In the genomic region with DNA sequence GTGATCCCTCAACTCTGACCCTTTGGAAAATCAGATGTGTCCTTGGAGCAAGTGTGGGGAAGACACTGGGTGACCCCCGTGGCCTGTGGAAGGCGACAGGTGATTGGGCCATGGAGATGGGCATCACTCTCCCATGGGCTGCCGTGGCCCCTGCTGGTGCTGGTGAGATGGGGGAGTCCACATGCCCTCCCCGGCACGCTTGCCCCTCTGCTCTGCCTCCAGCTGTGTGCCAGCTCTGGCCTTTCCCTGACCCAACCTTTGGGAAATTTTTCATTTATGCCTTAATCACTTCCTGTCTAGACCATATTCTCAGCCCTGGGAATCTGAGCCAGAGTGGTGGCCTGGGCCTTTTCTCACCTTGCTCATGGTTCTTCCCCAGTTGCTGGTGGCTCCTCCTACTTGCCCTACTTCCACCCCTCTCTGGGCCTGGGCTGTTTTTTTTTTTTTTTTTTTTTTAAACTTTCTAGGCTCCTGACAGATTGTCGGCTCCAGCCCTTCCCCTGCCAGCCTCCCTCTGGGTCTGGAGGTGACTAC, we compare ENCODE assay signal across 10 cellular contexts. TPM values are rescaled to one million over a fixed set of nuclear protein-coding genes. Genes with fewer than 3 reads are reported as not detected.
A peak's percentile ranks its signal among the peaks of the same experiment; 100 is the strongest.
DNase-seq lines count a peak whose midpoint lies in the region; ATAC-seq and TF ChIP-seq lines count a peak whose summit lies in the region.
"Had no signal": no experiment of that assay in that cellular context is flagged by ENCODE, and none has a peak within 500 bp of the region (broad histone marks: within the 10 kb centered on the region; RNA-seq: fewer than 3 reads in every experiment).

No MANE protein-coding gene starts in this region.

- H3K36me3 ChIP-seq in CD8-positive, alpha-beta memory T cell (ENCODE audit: insufficient read depth, low read length), result no peaks in the 10 kb centered on the region
- H3K36me3 ChIP-seq in PC-3 (ENCODE audit: low read depth, low read length) (no peaks in the 10 kb centered on the region), mucosa of stomach (ENCODE audit: control insufficient read depth, insufficient read depth, low read length) (no peaks in the 10 kb centered on the region), A673 (ENCODE audit: insufficient read depth, low read length, poor library complexity, severe bottlenecking) (no peaks in the 10 kb centered on the region)

- BruUV-seq in PC-3 (replicated peaks; lab: Mats Ljungman, UMichigan), result no TSS peak
- no TSS peak for BruUV-seq in A673 (replicated peaks; lab: Mats Ljungman, UMichigan)

- H3K4me2 ChIP-seq in PC-3 (ENCODE audit: low read length), result peak overlapping the region; percentile 35

- peak overlapping the region; percentile 66 for H3K27ac ChIP-seq in CD8-positive, alpha-beta memory T cell (ENCODE audit: low read depth, low read length)
- H3K27ac ChIP-seq in PC-3 (ENCODE audit: low read length), result peak overlapping the region; percentile 67
- H3K27ac ChIP-seq in A673 (ENCODE audit: low read depth, low read length, poor library complexity, severe bottlenecking), result no peak overlapping the region
- H3K27ac ChIP-seq: HL-60, VCaP had no signal

- H3K4me3 ChIP-seq in CD8-positive, alpha-beta memory T cell (ENCODE audit: low read length), result peak overlapping the region; percentile 58
- H3K4me3 ChIP-seq in PC-3 (ENCODE audit: low read length) (no peak overlapping the region), mucosa of stomach (ENCODE audit: low read length) (peak overlapping the region; percentile 15), A673 (ENCODE audit: low read depth, low read length, poor library complexity, severe bottlenecking) (no peak overlapping the region)

- CTCF ChIA-PET in CD8-positive, alpha-beta memory T cell (lab: Charles Lee), result interaction anchor here (0.6 to 5.1 kb wide), 7 partner anchors 20 to 119 kb away, joined by 3 to 30 read pairs (median 3); partner anchors contain the start of gene ALAD
- CTCF ChIA-PET in PC-3 (lab: Charles Lee), result no interaction called here
- CTCF ChIA-PET in A673 (lab: Charles Lee), result no interaction called here

- H3K79me2 ChIP-seq in PC-3 (ENCODE audit: low read length), result no peaks in the 10 kb centered on the region

- H3K9ac ChIP-seq in PC-3 (ENCODE audit: low read length), result peak overlapping the region; percentile 40; the same call in 1 of the 2 replicates
- peak overlapping the region; percentile 70 for H3K9ac ChIP-seq in mucosa of stomach (ENCODE audit: low read length)

- H3K9me3 Mint-ChIP-seq in CD8-positive, alpha-beta memory T cell, result no peaks in the 10 kb centered on the region

- no peaks in the 10 kb centered on the region for H3K9me3 ChIP-seq in CD8-positive, alpha-beta memory T cell (ENCODE audit: low read length)
- H3K9me3 ChIP-seq in PC-3 (ENCODE audit: low read length) (no peaks in the 10 kb centered on the region), mucosa of stomach (ENCODE audit: control insufficient read depth, low read length) (no peaks in the 10 kb centered on the region), A673 (ENCODE audit: low read depth, low read length, poor library complexity, severe bottlenecking) (no peaks in the 10 kb centered on the region)

- H3K27me3 ChIP-seq in CD8-positive, alpha-beta memory T cell (ENCODE audit: insufficient read depth, low read length, poor library complexity, severe bottlenecking), result no peaks in the 10 kb centered on the region
- no peaks in the 10 kb centered on the region for H3K27me3 ChIP-seq in PC-3 (ENCODE audit: low read length)
- H3K27me3 ChIP-seq in mucosa of stomach (ENCODE audit: control insufficient read depth, insufficient read depth, low read length), result no peaks in the 10 kb centered on the region
- no peaks in the 10 kb centered on the region for H3K27me3 ChIP-seq in A673 (replicated peaks; ENCODE audit: insufficient read depth, low read depth, low read length, poor library complexity)

- H3K4me3 Mint-ChIP-seq in CD8-positive, alpha-beta memory T cell, result peak overlapping the region; percentile 94 to 100 (median 99)

- TF ChIP-seq CTCF in PC-3 (conservative IDR thresholded peaks at IDR 0.05; ENCODE audit: low read depth, low read length) (no peak), A673 (conservative IDR thresholded peaks at IDR 0.05; ENCODE audit: low read depth, low read length) (no peak)

- H3K4me1 ChIP-seq in CD8-positive, alpha-beta memory T cell (ENCODE audit: insufficient read depth, low read length), result peaks cover 96% of the 10 kb centered on the region
- H3K4me1 ChIP-seq in PC-3 (ENCODE audit: insufficient read depth, low read length) (peaks cover 10% of the 10 kb centered on the region), mucosa of stomach (ENCODE audit: control insufficient read depth, insufficient read depth, low read length) (peaks cover 57% of the 10 kb centered on the region), A673 (ENCODE audit: insufficient read depth, low read length, poor library complexity, severe bottlenecking) (no peaks in the 10 kb centered on the region)

- H3F3A ChIP-seq in PC-3 (ENCODE audit: low read length, unreplicated experiment), result no peaks in the 10 kb centered on the region

- peak overlapping the region; percentile 94 to 99 (median 98) for H3K27ac Mint-ChIP-seq in CD8-positive, alpha-beta memory T cell

- peaks cover 0 to 39% (median 10%) of the 10 kb centered on the region in 3 donors for H3K36me3 Mint-ChIP-seq in CD8-positive, alpha-beta memory T cell

- no peaks in the 10 kb centered on the region for H3K9me2 ChIP-seq in PC-3 (replicated peaks; ENCODE audit: low read length)

- intact Hi-C loops in PC-3 (cut with micrococcal nuclease) (no loop called here), A673 (cut with micrococcal nuclease; ENCODE audit: unreplicated experiment) (no loop called here)

- H3K4me1 Mint-ChIP-seq in CD8-positive, alpha-beta memory T cell, result peaks cover 86 to 94% (median 87%) of the 10 kb centered on the region in 3 donors

- peak; percentile 38 for ATAC-seq in PC-3
- ATAC-seq in HG03108 (IDR thresholded peaks at IDR 0.05; ENCODE audit: unreplicated experiment), result no peak
- no peak for ATAC-seq in GM19455 (IDR thresholded peaks at IDR 0.05; ENCODE audit: unreplicated experiment)

- DNase-seq in CD8-positive, alpha-beta memory T cell, result peak; percentile 40 to 84 (median 76)
- DNase-seq in PC-3 (peak; percentile 24), amniotic epithelial cell (ENCODE audit: low read depth) (peak; percentile 29), NCI-H748 treated with DMSO at 0.1 percent for 48 hours (lab: John Stamatoyannopoulos, UW) (no peak), A673 (ENCODE audit: low spot score) (no peak)

- POLR2A ChIA-PET in CD8-positive, alpha-beta memory T cell (lab: Charles Lee), result interaction anchor here (1.6 kb wide), 1 partner anchor 58 kb away, joined by 4 read pairs; no protein-coding TSS in a partner anchor
- POLR2A ChIA-PET in PC-3 (lab: Charles Lee; ENCODE audit: unreplicated experiment), result no interaction called here
- POLR2A ChIA-PET in A673 (lab: Charles Lee; ENCODE audit: low non-redundant PET), result no interaction called here

- no peaks in the 10 kb centered on the region for H3K27me3 Mint-ChIP-seq in CD8-positive, alpha-beta memory T cell

- H2AFZ ChIP-seq in PC-3 (ENCODE audit: low read length), result no peak overlapping the region

- H4K20me1 ChIP-seq in PC-3 (ENCODE audit: low read length), result no peaks in the 10 kb centered on the region

RNA-seq across cellular contexts. Expression of gene RGS3, which starts 56.6 kb away (rescaled TPM):
- total RNA-seq in CD8-positive, alpha-beta memory T cell, result 10 to 100 TPM; 89.2 to 91.2 TPM
- polyA plus RNA-seq in CD8-positive, alpha-beta memory T cell, result 59.8 TPM
- total RNA-seq in PC-3 (2014; rRNA removed) (26.3 and 30.8 TPM in 2 replicates), A673 (2021) (19.2 and 19.8 TPM in 2 replicates)

Comparison
In these comparisons a context has a peak if more than half of its experiments do, and no peak if none do; other contexts are left out.
1. DNase-seq: peak in CD8-positive, alpha-beta memory T cell (5 of 5), PC-3 (single experiment) and amniotic epithelial cell (single experiment); none in NCI-H748 treated with DMSO at 0.1 percent for 48 hours (single experiment) and A673 (single experiment).
2. H3K4me3 ChIP-seq: peak in CD8-positive, alpha-beta memory T cell (single experiment) and mucosa of stomach (single experiment); none in PC-3 (single experiment) and A673 (single experiment).